Comparison of ENCODE assay signal across 11 cellular contexts in genomic region chr1:109151146-109151545, GRCh38. TPM values are rescaled to one million over a fixed set of nuclear protein-coding genes. Genes with fewer than 3 reads are reported as not detected.
A peak's percentile ranks its signal among the peaks of the same experiment; 100 is the strongest.
DNase-seq lines count a peak whose midpoint lies in the region; ATAC-seq and TF ChIP-seq lines count a peak whose summit lies in the region.
"Had no signal": no experiment of that assay in that cellular context is flagged by ENCODE, and none has a peak within 500 bp of the region (broad histone marks: within the 10 kb centered on the region; RNA-seq: fewer than 3 reads in every experiment).

No MANE protein-coding gene starts in this region.

- peak overlapping the region; percentile 47 for H3K27ac Mint-ChIP-seq in type B pancreatic cell
- no peak overlapping the region for H3K27ac Mint-ChIP-seq in activated T-cell treated with anti-CD3 and anti-CD28 coated beads, Interleukin-2, amount 50 U/mL, for 72 hours
- H3K27ac Mint-ChIP-seq in activated T-helper 2 cell treated with anti-CD3 and anti-CD28 coated beads, Interferon-gamma antibody, Interleukin-2, Interleukin-4, amounts not matched to agents 10 μg/mL and 5 μg/mL and 100 μg/mL, durations not matched to agents 14 hours and 24 hours and 36 hours, result no peak overlapping the region

- TF ChIP-seq CTCF in cardiac fibroblast (IDR thresholded peaks at IDR 0.05; ENCODE audit: low read depth, low read length) (no peak), type B pancreatic cell (conservative IDR thresholded peaks at IDR 0.05) (no peak)

- no peak overlapping the region for H3K4me3 Mint-ChIP-seq in type B pancreatic cell
- no peak overlapping the region for H3K4me3 Mint-ChIP-seq in activated T-cell treated with anti-CD3 and anti-CD28 coated beads, Interleukin-2, amount 50 U/mL, for 72 hours
- no peak overlapping the region for H3K4me3 Mint-ChIP-seq in activated T-helper 2 cell treated with anti-CD3 and anti-CD28 coated beads, Interferon-gamma antibody, Interleukin-2, Interleukin-4, amounts not matched to agents 10 μg/mL and 5 μg/mL and 100 μg/mL, durations not matched to agents 14 hours and 24 hours and 36 hours (ENCODE audit: low read depth)
- H3K4me3 Mint-ChIP-seq: CD4-positive, CD25-positive, alpha-beta regulatory T cell; IgD-negative memory B cell had no signal

- intact Hi-C loops in left colon (cut with DNase I, micrococcal nuclease), result no loop called here
- intact Hi-C loops in activated T-helper 2 cell treated with anti-CD3 and anti-CD28 coated beads, Interferon-gamma antibody, Interleukin-2, Interleukin-4, amounts not matched to agents 10 μg/mL and 5 μg/mL and 100 μg/mL, durations not matched to agents 14 hours and 24 hours and 36 hours (cut with micrococcal nuclease), result no loop called here

- ATAC-seq in left colon (peak; percentile 82), HG02763 (IDR thresholded peaks at IDR 0.05; ENCODE audit: unreplicated experiment) (no peak)
- no peak for ATAC-seq in activated T-cell treated with anti-CD3 and anti-CD28 coated beads, Interleukin-2, amount 50 U/mL, for 72 hours (replicated peaks in 1 of 2)

- no peaks in the 10 kb centered on the region for H3K27me3 Mint-ChIP-seq in type B pancreatic cell
- no peaks in the 10 kb centered on the region for H3K27me3 Mint-ChIP-seq in activated T-cell treated with anti-CD3 and anti-CD28 coated beads, Interleukin-2, amount 50 U/mL, for 72 hours (ENCODE audit: low read depth)
- no peaks in the 10 kb centered on the region for H3K27me3 Mint-ChIP-seq in activated T-helper 2 cell treated with anti-CD3 and anti-CD28 coated beads, Interferon-gamma antibody, Interleukin-2, Interleukin-4, amounts not matched to agents 10 μg/mL and 5 μg/mL and 100 μg/mL, durations not matched to agents 14 hours and 24 hours and 36 hours (ENCODE audit: low read depth)
- H3K27me3 Mint-ChIP-seq: CD4-positive, CD25-positive, alpha-beta regulatory T cell had no signal

- peaks cover 27% of the 10 kb centered on the region for H3K4me1 Mint-ChIP-seq in type B pancreatic cell (ENCODE audit: unreplicated experiment)
- no peaks in the 10 kb centered on the region for H3K4me1 Mint-ChIP-seq in activated T-cell treated with anti-CD3 and anti-CD28 coated beads, Interleukin-2, amount 50 U/mL, for 72 hours (ENCODE audit: low read depth)
- no peaks in the 10 kb centered on the region for H3K4me1 Mint-ChIP-seq in activated T-helper 2 cell treated with anti-CD3 and anti-CD28 coated beads, Interferon-gamma antibody, Interleukin-2, Interleukin-4, amounts not matched to agents 10 μg/mL and 5 μg/mL and 100 μg/mL, durations not matched to agents 14 hours and 24 hours and 36 hours (ENCODE audit: low read depth)
- H3K4me1 Mint-ChIP-seq: CD4-positive, CD25-positive, alpha-beta regulatory T cell had no signal

- H3K36me3 Mint-ChIP-seq in type B pancreatic cell, result no peaks in the 10 kb centered on the region
- no peaks in the 10 kb centered on the region for H3K36me3 Mint-ChIP-seq in activated T-cell treated with anti-CD3 and anti-CD28 coated beads, Interleukin-2, amount 50 U/mL, for 72 hours (ENCODE audit: insufficient read depth in 2 of 2)
- no peaks in the 10 kb centered on the region for H3K36me3 Mint-ChIP-seq in activated T-helper 2 cell treated with anti-CD3 and anti-CD28 coated beads, Interferon-gamma antibody, Interleukin-2, Interleukin-4, amounts not matched to agents 10 μg/mL and 5 μg/mL and 100 μg/mL, durations not matched to agents 14 hours and 24 hours and 36 hours (ENCODE audit: low read depth)
- H3K36me3 Mint-ChIP-seq: CD4-positive, CD25-positive, alpha-beta regulatory T cell; IgD-negative memory B cell had no signal

- DNase-seq in NCI-H2171 treated with DMSO at 0.1 percent for 48 hours (lab: John Stamatoyannopoulos, UW) (peak; percentile 27), NCI-H2171 (lab: John Stamatoyannopoulos, UW) (no peak), cardiac fibroblast (ENCODE audit: low read depth in 2 of 2) (peak; percentile 67 to 81), left colon (peak; percentile 60 to 72), type B pancreatic cell (ENCODE audit: extremely low spot score, unreplicated experiment) (no peak)
- no peak for DNase-seq in activated T-cell treated with anti-CD3 and anti-CD28 coated beads, Interleukin-2, amount 50 U/mL, for 72 hours
- DNase-seq in activated T-helper 2 cell treated with anti-CD3 and anti-CD28 coated beads, Interferon-gamma antibody, Interleukin-2, Interleukin-4, amounts not matched to agents 10 μg/mL and 5 μg/mL and 100 μg/mL, durations not matched to agents 14 hours and 24 hours and 36 hours (ENCODE audit: low spot score), result no peak
- DNase-seq: CD4-positive, CD25-positive, alpha-beta regulatory T cell had no signal

- no peaks in the 10 kb centered on the region for H3K9me3 Mint-ChIP-seq in type B pancreatic cell
- no peaks in the 10 kb centered on the region for H3K9me3 Mint-ChIP-seq in activated T-cell treated with anti-CD3 and anti-CD28 coated beads, Interleukin-2, amount 50 U/mL, for 72 hours
- no peaks in the 10 kb centered on the region for H3K9me3 Mint-ChIP-seq in activated T-helper 2 cell treated with anti-CD3 and anti-CD28 coated beads, Interferon-gamma antibody, Interleukin-2, Interleukin-4, amounts not matched to agents 10 μg/mL and 5 μg/mL and 100 μg/mL, durations not matched to agents 14 hours and 24 hours and 36 hours
- H3K9me3 Mint-ChIP-seq: IgD-negative memory B cell had no signal

- H3K4me3 ChIP-seq in cardiac fibroblast (replicated peaks in 1 of 2; ENCODE audit: low read depth in 2 of 2, low read length in 2 of 2), result no peak overlapping the region
- H3K4me3 ChIP-seq: vagina had no signal

RNA-seq across cellular contexts. Expression of gene ELAPOR1, which starts 37.2 kb away (rescaled TPM):
- total RNA-seq in left colon, result 100 to 1,000 TPM in 1 of 2 donors, 10 to 100 TPM in 1; 96.7 to 121 TPM
- total RNA-seq in type B pancreatic cell (ENCODE audit: low replicate concordance), result 25.6 and 27.4 TPM in 2 replicates
- 10 to 100 TPM in 1 of 2 donors, 1 to 10 TPM in 1; 9.4 to 10.2 TPM for total RNA-seq in activated T-cell treated with anti-CD3 and anti-CD28 coated beads, Interleukin-2, amount 50 U/mL, for 72 hours
- 17.5 and 19.7 TPM in 2 replicates for total RNA-seq in activated T-helper 2 cell treated with anti-CD3 and anti-CD28 coated beads, Interferon-gamma antibody, Interleukin-2, Interleukin-4, amounts not matched to agents 10 μg/mL and 5 μg/mL and 100 μg/mL, durations not matched to agents 14 hours and 24 hours and 36 hours

Comparison
In these comparisons a context has a peak if more than half of its experiments do, and no peak if none do; other contexts are left out.
1. DNase-seq: peak in NCI-H2171 treated with DMSO at 0.1 percent for 48 hours (single experiment), cardiac fibroblast (2 of 2) and left colon (2 of 2); none in NCI-H2171 (single experiment), type B pancreatic cell (single experiment), activated T-cell treated with anti-CD3 and anti-CD28 coated beads, Interleukin-2, amount 50 U/mL, for 72 hours (0 of 2) and activated T-helper 2 cell treated with anti-CD3 and anti-CD28 coated beads, Interferon-gamma antibody, Interleukin-2, Interleukin-4, amounts not matched to agents 10 μg/mL and 5 μg/mL and 100 μg/mL, durations not matched to agents 14 hours and 24 hours and 36 hours (single experiment).